ENCODE assay signal across 14 cellular contexts in genomic region chr6:33752139-33753015, GRCh38. TPM values are rescaled to one million over a fixed set of nuclear protein-coding genes. Genes with fewer than 3 reads are reported as not detected.
A peak's percentile ranks its signal among the peaks of the same experiment; 100 is the strongest.
DNase-seq lines count a peak whose midpoint lies in the region; ATAC-seq and TF ChIP-seq lines count a peak whose summit lies in the region.
"Had no signal": no experiment of that assay in that cellular context is flagged by ENCODE, and none has a peak within 500 bp of the region (broad histone marks: within the 10 kb centered on the region; RNA-seq: fewer than 3 reads in every experiment).

No MANE protein-coding gene starts in this region.

- peak overlapping the region; percentile 19 for H3K27ac Mint-ChIP-seq in neural crest cell (ENCODE audit: unreplicated experiment)
- no peak overlapping the region for H3K27ac Mint-ChIP-seq in HFFc6
- H3K27ac Mint-ChIP-seq: dendritic cell treated with granulocyte-macrophage colony-stimulating factor and Interleukin-4, amounts not matched to agents 40 ng/mL and 50 ng/mL, for 4 days had no signal

- POLR2A ChIA-PET in Panc1 (lab: Charles Lee): no interaction called here

- intact Hi-C loops in Panc1 (cut with micrococcal nuclease; ENCODE audit: unreplicated experiment): no loop called here

- no peaks in the 10 kb centered on the region for H3K9me3 ChIP-seq in Panc1 (ENCODE audit: control insufficient read depth, insufficient read depth, low read depth, low read length)

- BruUV-seq in Panc1 (replicated peaks; lab: Mats Ljungman, UMichigan): no TSS peak

- no peak overlapping the region for H3K4me3 Mint-ChIP-seq in neural crest cell
- no peak overlapping the region for H3K4me3 Mint-ChIP-seq in HFFc6
- H3K4me3 Mint-ChIP-seq: dendritic cell treated with granulocyte-macrophage colony-stimulating factor and Interleukin-4, amounts not matched to agents 40 ng/mL and 50 ng/mL, for 4 days had no signal

- DNase-seq in DMS79 (lab: John Stamatoyannopoulos, UW) (peak; percentile 98), NCI-H1436 treated with DMSO at 0.1 percent for 48 hours (lab: John Stamatoyannopoulos, UW) (peak; percentile 84), Panc1 (ENCODE audit: low read depth, low spot score) (no peak), neural crest cell (ENCODE audit: low read depth, low spot score) (no peak), HFFc6 (no peak), GOT3 (lab: John Stamatoyannopoulos, UW) (no peak)
- DNase-seq: activated CD8-positive, alpha-beta memory T cell treated with anti-CD3 and anti-CD28 coated beads, Interleukin-2, amount 50 U/mL, for 4 hours; foreskin fibroblast had no signal

- no peak overlapping the region for H3K4me3 ChIP-seq in Panc1 (ENCODE audit: low read depth in 2 of 2, low read length in 2 of 2)
- H3K4me3 ChIP-seq: PC-9 had no signal

- no peaks in the 10 kb centered on the region for H3K36me3 Mint-ChIP-seq in neural crest cell (ENCODE audit: low read depth)
- no peaks in the 10 kb centered on the region for H3K36me3 Mint-ChIP-seq in HFFc6 (ENCODE audit: low read depth)

- no peaks in the 10 kb centered on the region for H3K27me3 ChIP-seq in Panc1 (ENCODE audit: control insufficient read depth, insufficient read depth, low read length)

- H3K4me1 ChIP-seq in Panc1 (ENCODE audit: control insufficient read depth, insufficient read depth, low read length): peaks cover 9% of the 10 kb centered on the region

- no peaks in the 10 kb centered on the region for H3K36me3 ChIP-seq in Panc1 (ENCODE audit: control insufficient read depth, insufficient read depth, low read length)

- peak; percentile 27; the same call in 1 of the 2 replicates for ATAC-seq in Panc1
- no peak for ATAC-seq in HG03432 (IDR thresholded peaks at IDR 0.05; ENCODE audit: unreplicated experiment)
- ATAC-seq in GM21529 (IDR thresholded peaks at IDR 0.05; ENCODE audit: unreplicated experiment): no peak

- no peak overlapping the region for H3K27ac ChIP-seq in Panc1 (ENCODE audit: low read length)
- H3K27ac ChIP-seq: PC-9 had no signal

- peaks cover 13% of the 10 kb centered on the region for H3K4me1 Mint-ChIP-seq in neural crest cell
- H3K4me1 Mint-ChIP-seq in HFFc6 (ENCODE audit: low read depth): peaks cover 15% of the 10 kb centered on the region

- H3K27me3 Mint-ChIP-seq in neural crest cell (ENCODE audit: low read depth) (no peaks in the 10 kb centered on the region), HFFc6 (ENCODE audit: insufficient read depth) (peaks cover 8% of the 10 kb centered on the region)

- in situ Hi-C loops in Panc1 (cut with HindIII; ENCODE audit: low pct_unique_long_range_greater_than_20kb, low sequenced_read_pairs): no loop called here

- H3K9me3 Mint-ChIP-seq in neural crest cell (no peaks in the 10 kb centered on the region), HFFc6 (no peaks in the 10 kb centered on the region)
- H3K9me3 Mint-ChIP-seq: dendritic cell treated with granulocyte-macrophage colony-stimulating factor and Interleukin-4, amounts not matched to agents 40 ng/mL and 50 ng/mL, for 4 days had no signal

- CTCF ChIA-PET in Panc1 (lab: Charles Lee): no interaction called here

- TF ChIP-seq CTCF in Panc1 (IDR thresholded peaks at IDR 0.05) (no peak), neural crest cell (conservative IDR thresholded peaks at IDR 0.05) (no peak), HFFc6 (IDR thresholded peaks at IDR 0.05) (no peak)

RNA-seq across cellular contexts. Expression of gene IP6K3, which starts 5.7 kb away (rescaled TPM):
- not detected for total RNA-seq in Panc1 (2021; ENCODE audit: unreplicated experiment)
- not detected for polyA plus RNA-seq in Panc1 (2012; ENCODE audit: insufficient read length)
- total RNA-seq in neural crest cell: 0.72 and 0.89 TPM in 2 replicates
- under 1 TPM in 4 of 6 experiments, not detected in 2; 0.25 to 0.83 (median 0.50) TPM for total RNA-seq in HFFc6 (2021; fragmentation: NEBNext Ultra II Directional; extraction: Animal tissue kit (Norgen Biotek cat#: 25700))
- total RNA-seq: PC-9 had no signal
- polyA plus RNA-seq: neural cell had no signal

RNA-seq across cellular contexts. Expression of gene LEMD2, which starts 36.6 kb away (rescaled TPM):
- total RNA-seq in Panc1 (2021; ENCODE audit: unreplicated experiment) (89.8 TPM), neural crest cell (63.6 and 71.1 TPM in 2 replicates)
- polyA plus RNA-seq in Panc1 (2012; ENCODE audit: insufficient read length): 75.3 TPM
- total RNA-seq in HFFc6 (2021; fragmentation: NEBNext Ultra II Directional; extraction: Animal tissue kit (Norgen Biotek cat#: 25700)): 10 to 100 TPM; 42.4 to 46.7 (median 44.9) TPM

RNA-seq across cellular contexts. Expression of gene UQCC2, which starts 40.9 kb away (rescaled TPM):
- 135 TPM for total RNA-seq in Panc1 (2021; ENCODE audit: unreplicated experiment)
- polyA plus RNA-seq in Panc1 (2012; ENCODE audit: insufficient read length): 173 TPM
- 114 and 116 TPM in 2 replicates for total RNA-seq in neural crest cell
- 100 to 1,000 TPM; 109 to 167 (median 140) TPM for total RNA-seq in HFFc6 (2021; fragmentation: NEBNext Ultra II Directional; extraction: Animal tissue kit (Norgen Biotek cat#: 25700))

RNA-seq across cellular contexts. Expression of gene MLN, which starts 51.4 kb away (rescaled TPM):
- total RNA-seq in Panc1 (2021; ENCODE audit: unreplicated experiment) (not detected), neural crest cell (not detected in 2 replicates)
- not detected for polyA plus RNA-seq in Panc1 (2012; ENCODE audit: insufficient read length)
- total RNA-seq in HFFc6 (2021; fragmentation: NEBNext Ultra II Directional; extraction: Animal tissue kit (Norgen Biotek cat#: 25700)): not detected
- total RNA-seq: PC-9 had no signal
- polyA plus RNA-seq: adipose tissue, neural cell had no signal

Comparison
In these comparisons a context has a peak if more than half of its experiments do, and no peak if none do; other contexts are left out.
1. DNase-seq: peak in DMS79 (single experiment) and NCI-H1436 treated with DMSO at 0.1 percent for 48 hours (single experiment); none in Panc1 (single experiment), neural crest cell (single experiment), HFFc6 (single experiment) and GOT3 (single experiment).